In the genomic region with DNA sequence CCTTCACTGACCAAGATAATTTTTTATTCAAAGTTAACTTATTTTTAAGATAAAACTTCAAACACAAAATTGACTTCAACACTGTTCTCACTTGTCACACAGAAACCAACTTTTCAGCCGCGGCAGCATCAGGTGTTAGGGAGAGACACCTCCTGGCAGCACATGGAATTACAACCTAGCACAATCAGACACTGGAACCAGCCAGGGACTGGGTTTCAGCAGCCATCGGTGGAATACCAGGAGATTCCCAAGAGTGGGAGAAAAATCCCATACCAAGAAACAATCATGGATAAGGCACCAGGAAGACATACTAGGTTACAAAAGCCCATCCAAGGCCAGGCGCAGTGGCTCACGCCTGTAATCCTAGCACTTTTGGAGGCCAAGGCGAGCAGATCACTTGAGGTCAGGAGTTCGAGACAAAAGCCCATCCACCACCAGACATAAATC, we compare ENCODE assay signal across 1 cellular context.
TF ChIP-seq lines count a peak whose summit lies in the region.

No MANE protein-coding gene starts in this region.

TF ChIP-seq in HepG2, 621 proteins besides CTCF, POLR2A, EP300 and RAD21 (continued from another document and continues in another):
- TF ChIP-seq, protein P1, sequence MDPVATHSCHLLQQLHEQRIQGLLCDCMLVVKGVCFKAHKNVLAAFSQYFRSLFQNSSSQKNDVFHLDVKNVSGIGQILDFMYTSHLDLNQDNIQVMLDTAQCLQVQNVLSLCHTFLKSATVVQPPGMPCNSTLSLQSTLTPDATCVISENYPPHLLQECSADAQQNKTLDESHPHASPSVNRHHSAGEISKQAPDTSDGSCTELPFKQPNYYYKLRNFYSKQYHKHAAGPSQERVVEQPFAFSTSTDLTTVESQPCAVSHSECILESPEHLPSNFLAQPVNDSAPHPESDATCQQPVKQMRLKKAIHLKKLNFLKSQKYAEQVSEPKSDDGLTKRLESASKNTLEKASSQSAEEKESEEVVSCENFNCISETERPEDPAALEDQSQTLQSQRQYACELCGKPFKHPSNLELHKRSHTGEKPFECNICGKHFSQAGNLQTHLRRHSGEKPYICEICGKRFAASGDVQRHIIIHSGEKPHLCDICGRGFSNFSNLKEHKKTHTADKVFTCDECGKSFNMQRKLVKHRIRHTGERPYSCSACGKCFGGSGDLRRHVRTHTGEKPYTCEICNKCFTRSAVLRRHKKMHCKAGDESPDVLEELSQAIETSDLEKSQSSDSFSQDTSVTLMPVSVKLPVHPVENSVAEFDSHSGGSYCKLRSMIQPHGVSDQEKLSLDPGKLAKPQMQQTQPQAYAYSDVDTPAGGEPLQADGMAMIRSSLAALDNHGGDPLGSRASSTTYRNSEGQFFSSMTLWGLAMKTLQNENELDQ (CRISPR knock-in tag; IDR thresholded peaks at IDR 0.05; ENCODE audit: borderline replicate concordance), result no peak
- TF ChIP-seq ZKSCAN8 (CRISPR knock-in tag; IDR thresholded peaks at IDR 0.05; ENCODE audit: borderline replicate concordance) (peak; percentile 77; the same call in 1 of the 2 replicates), GLI4 (CRISPR knock-in tag; IDR thresholded peaks at IDR 0.05; ENCODE audit: borderline replicate concordance) (peak; percentile 60; the same call in 1 of the 2 replicates), FOSL2 (CRISPR knock-in tag; IDR thresholded peaks at IDR 0.05) (peak; percentile 50), PPARG (CRISPR knock-in tag; conservative IDR thresholded peaks at IDR 0.05) (peak; percentile 61), GATAD1 (CRISPR knock-in tag; IDR thresholded peaks at IDR 0.05) (0 out of 2 replicates have a peak, but pooled peaks have one; percentile 56), NFE2L2 (IDR thresholded peaks at IDR 0.05; ENCODE audit: low read length) (no peak), ZNF136 (CRISPR knock-in tag; IDR thresholded peaks at IDR 0.05; ENCODE audit: low read depth) (peak; percentile 85; the same call in 1 of the 2 replicates), ZNF652 (CRISPR knock-in tag; IDR thresholded peaks at IDR 0.05; ENCODE audit: borderline replicate concordance, low read depth) (peak; percentile 61; the same call in 1 of the 2 replicates), SKI (IDR thresholded peaks at IDR 0.05; ENCODE audit: partially characterized antibody) (peak; percentile 48), PAF1 (CRISPR knock-in tag; IDR thresholded peaks at IDR 0.05) (no peak), CHD4 (IDR thresholded peaks at IDR 0.05; ENCODE audit: borderline replicate concordance, low read length) (peak; percentile 41; the same call in 1 of the 2 replicates), KMT2A (CRISPR knock-in tag; IDR thresholded peaks at IDR 0.05) (no peak), TEAD3 (CRISPR knock-in tag; optimal IDR thresholded peaks at IDR 0.05; ENCODE audit: borderline replicate concordance) (peak; percentile 88), ZNF256 (CRISPR knock-in tag; conservative IDR thresholded peaks at IDR 0.05) (0 out of 2 replicates have a peak, but pooled peaks have one; percentile 57), ZFYVE20 (CRISPR knock-in tag; IDR thresholded peaks at IDR 0.05; ENCODE audit: borderline replicate concordance, low read depth) (no peak), MED13 (CRISPR knock-in tag; IDR thresholded peaks at IDR 0.05) (no peak), TGIF2 (CRISPR knock-in tag; IDR thresholded peaks at IDR 0.05) (no peak), ZSCAN25 (CRISPR knock-in tag; IDR thresholded peaks at IDR 0.05) (peak; percentile 83), ZKSCAN1 (IDR thresholded peaks at IDR 0.05; ENCODE audit: low read length) (no peak), CREM (IDR thresholded peaks at IDR 0.05) (no peak; the same call in 1 of the 2 replicates), CREM (CRISPR knock-in tag; IDR thresholded peaks at IDR 0.05) (no peak), SOX5 (CRISPR knock-in tag; IDR thresholded peaks at IDR 0.05; ENCODE audit: borderline replicate concordance) (peak; percentile 41; the same call in 1 of the 2 replicates), TP53 (CRISPR knock-in tag; conservative IDR thresholded peaks at IDR 0.05) (no peak), SIN3A (IDR thresholded peaks at IDR 0.05; ENCODE audit: borderline replicate concordance, low read depth, low read length) (no peak), SALL1 (CRISPR knock-in tag; IDR thresholded peaks at IDR 0.05) (peak; percentile 64), SOX13 (IDR thresholded peaks at IDR 0.05) (no peak), SOX13 (CRISPR knock-in tag; conservative IDR thresholded peaks at IDR 0.05 in 1 of 2, IDR thresholded peaks at IDR 0.05 in 1 of 2) (peak in 1 of 2 experiments; percentile 56; a peak in 1 of 4 replicates), RNF2 (conservative IDR thresholded peaks at IDR 0.05; ENCODE audit: low read depth) (0 out of 2 replicates have a peak, but pooled peaks have one; percentile 26), PHB2 (IDR thresholded peaks at IDR 0.05; ENCODE audit: partially characterized antibody) (no peak), ZNF3 (CRISPR knock-in tag; IDR thresholded peaks at IDR 0.05) (no peak)
- TF ChIP-seq, protein P2, sequence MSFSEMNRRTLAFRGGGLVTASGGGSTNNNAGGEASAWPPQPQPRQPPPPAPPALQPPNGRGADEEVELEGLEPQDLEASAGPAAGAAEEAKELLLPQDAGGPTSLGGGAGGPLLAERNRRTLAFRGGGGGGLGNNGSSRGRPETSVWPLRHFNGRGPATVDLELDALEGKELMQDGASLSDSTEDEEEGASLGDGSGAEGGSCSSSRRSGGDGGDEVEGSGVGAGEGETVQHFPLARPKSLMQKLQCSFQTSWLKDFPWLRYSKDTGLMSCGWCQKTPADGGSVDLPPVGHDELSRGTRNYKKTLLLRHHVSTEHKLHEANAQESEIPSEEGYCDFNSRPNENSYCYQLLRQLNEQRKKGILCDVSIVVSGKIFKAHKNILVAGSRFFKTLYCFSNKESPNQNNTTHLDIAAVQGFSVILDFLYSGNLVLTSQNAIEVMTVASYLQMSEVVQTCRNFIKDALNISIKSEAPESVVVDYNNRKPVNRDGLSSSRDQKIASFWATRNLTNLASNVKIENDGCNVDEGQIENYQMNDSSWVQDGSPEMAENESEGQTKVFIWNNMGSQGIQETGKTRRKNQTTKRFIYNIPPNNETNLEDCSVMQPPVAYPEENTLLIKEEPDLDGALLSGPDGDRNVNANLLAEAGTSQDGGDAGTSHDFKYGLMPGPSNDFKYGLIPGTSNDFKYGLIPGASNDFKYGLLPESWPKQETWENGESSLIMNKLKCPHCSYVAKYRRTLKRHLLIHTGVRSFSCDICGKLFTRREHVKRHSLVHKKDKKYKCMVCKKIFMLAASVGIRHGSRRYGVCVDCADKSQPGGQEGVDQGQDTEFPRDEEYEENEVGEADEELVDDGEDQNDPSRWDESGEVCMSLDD (CRISPR knock-in tag; IDR thresholded peaks at IDR 0.05; ENCODE audit: borderline replicate concordance), result no peak
- TF ChIP-seq, protein P3, sequence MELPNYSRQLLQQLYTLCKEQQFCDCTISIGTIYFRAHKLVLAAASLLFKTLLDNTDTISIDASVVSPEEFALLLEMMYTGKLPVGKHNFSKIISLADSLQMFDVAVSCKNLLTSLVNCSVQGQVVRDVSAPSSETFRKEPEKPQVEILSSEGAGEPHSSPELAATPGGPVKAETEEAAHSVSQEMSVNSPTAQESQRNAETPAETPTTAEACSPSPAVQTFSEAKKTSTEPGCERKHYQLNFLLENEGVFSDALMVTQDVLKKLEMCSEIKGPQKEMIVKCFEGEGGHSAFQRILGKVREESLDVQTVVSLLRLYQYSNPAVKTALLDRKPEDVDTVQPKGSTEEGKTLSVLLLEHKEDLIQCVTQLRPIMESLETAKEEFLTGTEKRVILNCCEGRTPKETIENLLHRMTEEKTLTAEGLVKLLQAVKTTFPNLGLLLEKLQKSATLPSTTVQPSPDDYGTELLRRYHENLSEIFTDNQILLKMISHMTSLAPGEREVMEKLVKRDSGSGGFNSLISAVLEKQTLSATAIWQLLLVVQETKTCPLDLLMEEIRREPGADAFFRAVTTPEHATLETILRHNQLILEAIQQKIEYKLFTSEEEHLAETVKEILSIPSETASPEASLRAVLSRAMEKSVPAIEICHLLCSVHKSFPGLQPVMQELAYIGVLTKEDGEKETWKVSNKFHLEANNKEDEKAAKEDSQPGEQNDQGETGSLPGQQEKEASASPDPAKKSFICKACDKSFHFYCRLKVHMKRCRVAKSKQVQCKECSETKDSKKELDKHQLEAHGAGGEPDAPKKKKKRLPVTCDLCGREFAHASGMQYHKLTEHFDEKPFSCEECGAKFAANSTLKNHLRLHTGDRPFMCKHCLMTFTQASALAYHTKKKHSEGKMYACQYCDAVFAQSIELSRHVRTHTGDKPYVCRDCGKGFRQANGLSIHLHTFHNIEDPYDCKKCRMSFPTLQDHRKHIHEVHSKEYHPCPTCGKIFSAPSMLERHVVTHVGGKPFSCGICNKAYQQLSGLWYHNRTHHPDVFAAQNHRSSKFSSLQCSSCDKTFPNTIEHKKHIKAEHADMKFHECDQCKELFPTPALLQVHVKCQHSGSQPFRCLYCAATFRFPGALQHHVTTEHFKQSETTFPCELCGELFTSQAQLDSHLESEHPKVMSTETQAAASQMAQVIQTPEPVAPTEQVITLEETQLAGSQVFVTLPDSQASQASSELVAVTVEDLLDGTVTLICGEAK (IDR thresholded peaks at IDR 0.05), result no peak
- TF ChIP-seq, protein P3 (CRISPR knock-in tag; IDR thresholded peaks at IDR 0.05), result no peak
- TF ChIP-seq, protein P4, sequence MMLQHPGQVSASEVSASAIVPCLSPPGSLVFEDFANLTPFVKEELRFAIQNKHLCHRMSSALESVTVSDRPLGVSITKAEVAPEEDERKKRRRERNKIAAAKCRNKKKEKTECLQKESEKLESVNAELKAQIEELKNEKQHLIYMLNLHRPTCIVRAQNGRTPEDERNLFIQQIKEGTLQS (CRISPR knock-in tag; IDR thresholded peaks at IDR 0.05), result no peak
- TF ChIP-seq, protein P5, sequence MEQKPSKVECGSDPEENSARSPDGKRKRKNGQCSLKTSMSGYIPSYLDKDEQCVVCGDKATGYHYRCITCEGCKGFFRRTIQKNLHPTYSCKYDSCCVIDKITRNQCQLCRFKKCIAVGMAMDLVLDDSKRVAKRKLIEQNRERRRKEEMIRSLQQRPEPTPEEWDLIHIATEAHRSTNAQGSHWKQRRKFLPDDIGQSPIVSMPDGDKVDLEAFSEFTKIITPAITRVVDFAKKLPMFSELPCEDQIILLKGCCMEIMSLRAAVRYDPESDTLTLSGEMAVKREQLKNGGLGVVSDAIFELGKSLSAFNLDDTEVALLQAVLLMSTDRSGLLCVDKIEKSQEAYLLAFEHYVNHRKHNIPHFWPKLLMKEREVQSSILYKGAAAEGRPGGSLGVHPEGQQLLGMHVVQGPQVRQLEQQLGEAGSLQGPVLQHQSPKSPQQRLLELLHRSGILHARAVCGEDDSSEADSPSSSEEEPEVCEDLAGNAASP (CRISPR knock-in tag; IDR thresholded peaks at IDR 0.05; ENCODE audit: borderline replicate concordance), result peak; percentile 81; the same call in 1 of the 2 replicates
- TF ChIP-seq, protein P6, sequence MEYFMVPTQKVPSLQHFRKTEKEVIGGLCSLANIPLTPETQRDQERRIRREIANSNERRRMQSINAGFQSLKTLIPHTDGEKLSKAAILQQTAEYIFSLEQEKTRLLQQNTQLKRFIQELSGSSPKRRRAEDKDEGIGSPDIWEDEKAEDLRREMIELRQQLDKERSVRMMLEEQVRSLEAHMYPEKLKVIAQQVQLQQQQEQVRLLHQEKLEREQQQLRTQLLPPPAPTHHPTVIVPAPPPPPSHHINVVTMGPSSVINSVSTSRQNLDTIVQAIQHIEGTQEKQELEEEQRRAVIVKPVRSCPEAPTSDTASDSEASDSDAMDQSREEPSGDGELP (IDR thresholded peaks at IDR 0.05; ENCODE audit: borderline replicate concordance, low read depth), result peak; percentile 72; the same call in 1 of the 2 replicates
- TF ChIP-seq, protein P7, sequence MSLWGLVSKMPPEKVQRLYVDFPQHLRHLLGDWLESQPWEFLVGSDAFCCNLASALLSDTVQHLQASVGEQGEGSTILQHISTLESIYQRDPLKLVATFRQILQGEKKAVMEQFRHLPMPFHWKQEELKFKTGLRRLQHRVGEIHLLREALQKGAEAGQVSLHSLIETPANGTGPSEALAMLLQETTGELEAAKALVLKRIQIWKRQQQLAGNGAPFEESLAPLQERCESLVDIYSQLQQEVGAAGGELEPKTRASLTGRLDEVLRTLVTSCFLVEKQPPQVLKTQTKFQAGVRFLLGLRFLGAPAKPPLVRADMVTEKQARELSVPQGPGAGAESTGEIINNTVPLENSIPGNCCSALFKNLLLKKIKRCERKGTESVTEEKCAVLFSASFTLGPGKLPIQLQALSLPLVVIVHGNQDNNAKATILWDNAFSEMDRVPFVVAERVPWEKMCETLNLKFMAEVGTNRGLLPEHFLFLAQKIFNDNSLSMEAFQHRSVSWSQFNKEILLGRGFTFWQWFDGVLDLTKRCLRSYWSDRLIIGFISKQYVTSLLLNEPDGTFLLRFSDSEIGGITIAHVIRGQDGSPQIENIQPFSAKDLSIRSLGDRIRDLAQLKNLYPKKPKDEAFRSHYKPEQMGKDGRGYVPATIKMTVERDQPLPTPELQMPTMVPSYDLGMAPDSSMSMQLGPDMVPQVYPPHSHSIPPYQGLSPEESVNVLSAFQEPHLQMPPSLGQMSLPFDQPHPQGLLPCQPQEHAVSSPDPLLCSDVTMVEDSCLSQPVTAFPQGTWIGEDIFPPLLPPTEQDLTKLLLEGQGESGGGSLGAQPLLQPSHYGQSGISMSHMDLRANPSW (CRISPR knock-in tag; IDR thresholded peaks at IDR 0.05; ENCODE audit: borderline replicate concordance), result no peak
